Comparison of ENCODE assay signal across 9 cellular contexts in the genomic region with DNA sequence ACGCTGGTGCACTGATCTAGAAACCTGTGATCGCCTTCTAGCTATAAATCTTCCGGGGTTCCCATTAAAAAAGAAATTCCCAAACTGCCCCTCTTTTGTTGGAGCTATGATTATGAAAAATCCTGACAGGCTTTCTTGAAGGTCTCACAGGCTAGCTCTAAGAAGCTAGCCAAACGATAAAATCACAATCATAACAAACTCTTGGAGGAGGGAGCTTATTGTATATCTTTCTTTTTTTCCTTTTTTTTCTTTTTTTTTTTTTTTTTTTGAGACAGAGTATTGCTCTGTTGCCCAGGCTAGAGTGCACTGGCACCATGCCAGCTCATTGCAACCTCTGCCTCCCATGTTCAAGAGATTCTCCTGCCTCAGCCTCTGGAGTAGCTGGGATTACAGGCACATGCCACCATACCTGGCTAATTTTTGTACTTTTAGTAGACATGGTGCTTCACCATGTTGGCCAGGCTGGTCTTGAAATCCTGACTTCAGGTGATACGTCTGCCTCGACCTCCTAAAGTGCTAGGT.
DNase-seq lines count a peak whose midpoint lies in the region; ATAC-seq, FAIRE-seq and TF ChIP-seq lines count a peak whose summit lies in the region.
"Had no signal": no experiment of that assay in that cellular context is flagged by ENCODE, and none has a peak within 500 bp of the region (broad histone marks: within the 10 kb centered on the region; RNA-seq: fewer than 3 reads in every experiment).

No MANE protein-coding gene starts in this region.

- peaks cover 23% of the 10 kb centered on the region for H3K4me1 Mint-ChIP-seq in T-helper 17 cell

- peak overlapping the region; percentile 80 for H3K4me3 Mint-ChIP-seq in T-helper 17 cell

- DNase-seq in HL-60 (ENCODE audit: low read depth in 1 of 2, low spot score in 1 of 2) = peak in 1 of 2 experiments; percentile 16
- DNase-seq in T-helper 17 cell = no peak
- peak; percentile 50 for DNase-seq in fibroblast of pulmonary artery (ENCODE audit: low read depth)
- DNase-seq in small intestine = peak; percentile 56
- DNase-seq in GM10266 (ENCODE audit: extremely low spot score) = no peak
- no peak for DNase-seq in NCI-H82 treated with DMSO at 0.1 percent for 48 hours (lab: John Stamatoyannopoulos, UW; ENCODE audit: unreplicated experiment)
- DNase-seq in anterior cingulate cortex (lab: John Stamatoyannopoulos, UW) = no peak

- H3K27me3 ChIP-seq in HL-60 (ENCODE audit: insufficient read depth, poor library complexity, severe bottlenecking) = no peaks in the 10 kb centered on the region
- no peaks in the 10 kb centered on the region for H3K27me3 ChIP-seq in small intestine (ENCODE audit: control insufficient read depth in 2 of 2, insufficient read depth in 2 of 2, low read length in 2 of 2)

- ATAC-seq in T-helper 17 cell = no peak
- ATAC-seq in HG02763 (IDR thresholded peaks at IDR 0.05; ENCODE audit: unreplicated experiment) = no peak

- H3K27ac ChIP-seq in HL-60 (replicated peaks) = 0 out of 2 replicates have a peak overlapping the region, but pooled peaks have one; percentile 31
- H3K27ac ChIP-seq in small intestine (ENCODE audit: low read depth in 1 of 2, low read length in 1 of 2) = peak overlapping the region in 1 of 2 donors; percentile 77

- H3K27me3 Mint-ChIP-seq in T-helper 17 cell = no peaks in the 10 kb centered on the region

- TF ChIP-seq CTCF in HL-60 (IDR thresholded peaks at IDR 0.05; ENCODE audit: insufficient read depth, low read length) (no peak), fibroblast of pulmonary artery (IDR thresholded peaks at IDR 0.05; ENCODE audit: low read length, missing control alignments) (no peak), GM10266 (IDR thresholded peaks at IDR 0.05; ENCODE audit: control insufficient read depth, insufficient read depth, low read depth, missing control alignments) (no peak)

- H3K4me1 ChIP-seq in small intestine (ENCODE audit: control insufficient read depth in 2 of 2, insufficient read depth in 1 of 2, low read depth in 1 of 2, low read length in 1 of 2) = peaks cover 3 to 14% of the 10 kb centered on the region in 2 donors

- no peak overlapping the region for H3K4me3 ChIP-seq in HL-60 (replicated peaks; ENCODE audit: insufficient read depth, low read length)
- peak overlapping the region; percentile 32 for H3K4me3 ChIP-seq in fibroblast of pulmonary artery (replicated peaks; ENCODE audit: low read depth, low read length)
- no peak overlapping the region for H3K4me3 ChIP-seq in small intestine (ENCODE audit: low read depth in 1 of 2, low read length in 2 of 2)
- H3K4me3 ChIP-seq: lung had no signal

- WGBS in small intestine, 3 donors = 14 to 31% (median 14%) methylated on average over 6 of the region's 6 CpGs

- H3K36me3 ChIP-seq in small intestine (ENCODE audit: control insufficient read depth in 2 of 2, insufficient read depth in 2 of 2, low read length in 2 of 2) = no peaks in the 10 kb centered on the region

- H3K27ac Mint-ChIP-seq in T-helper 17 cell = peak overlapping the region; percentile 86

- FAIRE-seq in small intestine (lab: Jason Lieb, UNC) = no peak

- no peaks in the 10 kb centered on the region for H3K9me3 ChIP-seq in T-helper 17 cell (ENCODE audit: control insufficient read depth, low read length, poor library complexity, severe bottlenecking)
- H3K9me3 ChIP-seq in small intestine (ENCODE audit: control insufficient read depth, low read depth) = no peaks in the 10 kb centered on the region

- H3K36me3 Mint-ChIP-seq in T-helper 17 cell (ENCODE audit: low read depth) = no peaks in the 10 kb centered on the region

Comparison
In these comparisons a context has a peak if more than half of its experiments do, and no peak if none do; other contexts are left out.
1. DNase-seq: peak in fibroblast of pulmonary artery (single experiment) and small intestine (single experiment); none in T-helper 17 cell (0 of 3), GM10266 (single experiment), NCI-H82 treated with DMSO at 0.1 percent for 48 hours (single experiment) and anterior cingulate cortex (0 of 58).